In genomic region chr16:2204727-2205103, GRCh38 we compare ENCODE assay signal across 7 cellular contexts. TPM values are rescaled to one million over a fixed set of nuclear protein-coding genes. Genes with fewer than 3 reads are reported as not detected.
A peak's percentile ranks its signal among the peaks of the same experiment; 100 is the strongest.
DNase-seq lines count a peak whose midpoint lies in the region; ATAC-seq, FAIRE-seq and TF ChIP-seq lines count a peak whose summit lies in the region.

No MANE protein-coding gene starts in this region.

- no peak for FAIRE-seq in keratinocyte (lab: Jason Lieb, UNC)

- H3K9ac ChIP-seq in HUES6 (ENCODE audit: low read length) = peak overlapping the region; percentile 97
- peak overlapping the region; percentile 93 for H3K9ac ChIP-seq in keratinocyte (ENCODE audit: control insufficient read depth, extremely low read depth, insufficient read depth, low read length)
- peak overlapping the region in 4 of 5 donors; percentile 59 to 95 (median 94) for H3K9ac ChIP-seq in subcutaneous abdominal adipose tissue (ENCODE audit: low read length in 5 of 5)

- peak overlapping the region; percentile 25 to 79 for H3K27ac Mint-ChIP-seq in activated naive CD4-positive, alpha-beta T cell treated with anti-CD3 and anti-CD28 coated beads, Interleukin-2, amount 50 U/mL, for 72 hours

- H3K36me3 ChIP-seq in HUES6 (ENCODE audit: control insufficient read depth, insufficient read depth, low read length) (peaks cover 31% of the 10 kb centered on the region), keratinocyte (ENCODE audit: control insufficient read depth in 2 of 2, extremely low read depth in 1 of 2, insufficient read depth in 2 of 2, low read length in 2 of 2) (peaks cover 12% of the 10 kb centered on the region in 2 experiments), subcutaneous abdominal adipose tissue (ENCODE audit: control insufficient read depth in 5 of 5, insufficient read depth in 5 of 5, low read length in 5 of 5) (peaks cover 0 to 31% (median 26%) of the 10 kb centered on the region in 5 donors)

- no peak for TF ChIP-seq CTCF in keratinocyte (optimal IDR thresholded peaks at IDR 0.05 in 1 of 3, IDR thresholded peaks at IDR 0.05 in 1 of 3, conservative IDR thresholded peaks at IDR 0.05 in 1 of 3; ENCODE audit: extremely low read depth in 1 of 3, insufficient read depth in 2 of 3, low read length in 3 of 3)

- ATAC-seq in activated naive CD4-positive, alpha-beta T cell treated with anti-CD3 and anti-CD28 coated beads, Interleukin-2, amount 50 U/mL, for 72 hours = peak; percentile 0 to 4
- ATAC-seq in HG02884 (IDR thresholded peaks at IDR 0.05; ENCODE audit: unreplicated experiment) = no peak

- no peak for DNase-seq in activated naive CD4-positive, alpha-beta T cell treated with anti-CD3 and anti-CD28 coated beads, Interleukin-2, amount 50 U/mL, for 72 hours (ENCODE audit: low spot score in 2 of 2)
- DNase-seq in keratinocyte (ENCODE audit: low read depth, low spot score) (no peak), SK-N-DZ (ENCODE audit: low spot score) (no peak), glomerular visceral epithelial cell (ENCODE audit: extremely low spot score) (no peak)

- peaks cover 7% of the 10 kb centered on the region for H3K79me2 ChIP-seq in keratinocyte (ENCODE audit: control insufficient read depth, insufficient read depth, low read length)

- no peaks in the 10 kb centered on the region for H4K20me1 ChIP-seq in keratinocyte (ENCODE audit: control insufficient read depth, extremely low read depth, insufficient read depth, low read length)

- peak overlapping the region; percentile 97 for H3K4me3 ChIP-seq in HUES6 (ENCODE audit: low read depth, low read length)
- peak overlapping the region; percentile 73 to 95 (median 77) for H3K4me3 ChIP-seq in keratinocyte (ENCODE audit: control insufficient read depth in 2 of 3, extremely low read depth in 1 of 3, insufficient read depth in 2 of 3, low read depth in 1 of 3, low read length in 3 of 3)
- peak overlapping the region; percentile 48 to 98 (median 91) for H3K4me3 ChIP-seq in subcutaneous abdominal adipose tissue (ENCODE audit: low read depth in 1 of 5, low read length in 5 of 5)

- H2AFZ ChIP-seq in keratinocyte (ENCODE audit: control insufficient read depth, low read length) = peak overlapping the region; percentile 92

- no peaks in the 10 kb centered on the region for H3K9me3 ChIP-seq in HUES6 (ENCODE audit: control insufficient read depth, insufficient read depth, low read depth, low read length)
- no peaks in the 10 kb centered on the region for H3K9me3 ChIP-seq in keratinocyte (ENCODE audit: control insufficient read depth, low read depth, low read length)
- no peaks in the 10 kb centered on the region for H3K9me3 ChIP-seq in subcutaneous abdominal adipose tissue (ENCODE audit: control insufficient read depth in 5 of 5, low read length in 5 of 5)

- dilution Hi-C loops in keratinocyte (cut with MboI; ENCODE audit: extremely low pct_ligation_motif_present, low sequenced_read_pairs) = no loop called here

- no peaks in the 10 kb centered on the region for H3K9me3 Mint-ChIP-seq in activated naive CD4-positive, alpha-beta T cell treated with anti-CD3 and anti-CD28 coated beads, Interleukin-2, amount 50 U/mL, for 72 hours

- H3K4me1 ChIP-seq in HUES6 (ENCODE audit: control insufficient read depth, insufficient read depth, low read length) = peaks cover 4% of the 10 kb centered on the region; the same call in 1 of the 2 replicates
- H3K4me1 ChIP-seq in keratinocyte (ENCODE audit: control insufficient read depth, extremely low read depth, insufficient read depth, low read length) = peaks cover 9% of the 10 kb centered on the region
- peaks cover 6 to 22% (median 21%) of the 10 kb centered on the region in 5 donors for H3K4me1 ChIP-seq in subcutaneous abdominal adipose tissue (ENCODE audit: control insufficient read depth in 5 of 5, insufficient read depth in 5 of 5, low read length in 5 of 5)

- no peaks in the 10 kb centered on the region for H3K9me1 ChIP-seq in keratinocyte (ENCODE audit: control insufficient read depth, extremely low read depth, insufficient read depth, low read length)

- peaks cover 11% of the 10 kb centered on the region for H3K27me3 ChIP-seq in HUES6 (ENCODE audit: control insufficient read depth, insufficient read depth, low read length)
- H3K27me3 ChIP-seq in keratinocyte (ENCODE audit: control insufficient read depth, extremely low read depth, insufficient read depth, low read length) = no peaks in the 10 kb centered on the region
- H3K27me3 ChIP-seq in subcutaneous abdominal adipose tissue (ENCODE audit: control insufficient read depth in 5 of 5, insufficient read depth in 4 of 5, low read length in 5 of 5) = no peaks in the 10 kb centered on the region

- peaks cover 10 to 15% of the 10 kb centered on the region in 2 donors for H3K36me3 Mint-ChIP-seq in activated naive CD4-positive, alpha-beta T cell treated with anti-CD3 and anti-CD28 coated beads, Interleukin-2, amount 50 U/mL, for 72 hours

- peak overlapping the region; percentile 95; the same call in 1 of the 2 replicates for H3K27ac ChIP-seq in HUES6 (ENCODE audit: low read depth, low read length)
- peak overlapping the region; percentile 84 for H3K27ac ChIP-seq in keratinocyte (ENCODE audit: control insufficient read depth, insufficient read depth, low read length)
- H3K27ac ChIP-seq in subcutaneous abdominal adipose tissue (ENCODE audit: low read depth, low read length) = peak overlapping the region; percentile 84

- peak overlapping the region; percentile 89 for H3K4me2 ChIP-seq in keratinocyte (ENCODE audit: control insufficient read depth, extremely low read depth, insufficient read depth, low read depth, low read length)

RNA-seq across cellular contexts. Expression of gene MLST8, which starts 0.5 kb away (rescaled TPM):
- total RNA-seq in activated naive CD4-positive, alpha-beta T cell treated with anti-CD3 and anti-CD28 coated beads, Interleukin-2, amount 50 U/mL, for 72 hours = 10 to 100 TPM; 49.5 to 52.2 TPM
- 35.7 to 68.9 TPM (median 54.7 TPM) in 3 replicates for polyA plus RNA-seq in keratinocyte
- polyA plus RNA-seq in keratinocyte (2011; ENCODE audit: low read depth) = 66.9 TPM
- 43.6 and 90.2 TPM in 2 replicates for polyA plus RNA-seq in keratinocyte (2011; cell fraction: cytosol; rRNA removed)
- polyA plus RNA-seq in keratinocyte (2011; cell fraction: nucleus; rRNA removed) = 36.0 and 46.8 TPM in 2 replicates
- polyA plus RNA-seq in keratinocyte (2012; ENCODE audit: low replicate concordance) = 29.2 and 45.0 TPM in 2 replicates
- 36.3 to 85.2 TPM (median 44.4 TPM) in 3 replicates for polyA minus RNA-seq in keratinocyte
- 59.9 TPM for polyA minus RNA-seq in keratinocyte (2011; cell fraction: cytosol; rRNA and poly(A)+ RNA removed)
- polyA minus RNA-seq in keratinocyte (2011; cell fraction: nucleus; rRNA and poly(A)+ RNA removed) = 15.7 and 17.8 TPM in 2 replicates
- polyA plus RNA-seq in SK-N-DZ (2014; cell fraction: cytosol; rRNA removed) = 37.3 and 53.0 TPM in 2 replicates
- 103 and 131 TPM in 2 replicates for polyA plus RNA-seq in SK-N-DZ (2014; cell fraction: nucleus; rRNA removed)

RNA-seq across cellular contexts. Expression of gene BRICD5, which starts 5.9 kb away (rescaled TPM):
- total RNA-seq in activated naive CD4-positive, alpha-beta T cell treated with anti-CD3 and anti-CD28 coated beads, Interleukin-2, amount 50 U/mL, for 72 hours = 10 to 100 TPM in 1 of 2 donors, 1 to 10 TPM in 1; 6.3 to 10.3 TPM
- polyA plus RNA-seq in keratinocyte = 1.8 to 5.9 TPM (median 3.5 TPM) in 3 replicates
- 0.36 TPM for polyA plus RNA-seq in keratinocyte (2011; ENCODE audit: low read depth)
- polyA plus RNA-seq in keratinocyte (2011; cell fraction: cytosol; rRNA removed) = 0.31 and 0.36 TPM in 2 replicates
- 8.1 and 9.1 TPM in 2 replicates for polyA plus RNA-seq in keratinocyte (2011; cell fraction: nucleus; rRNA removed)
- 1.4 and 4.4 TPM in 2 replicates for polyA plus RNA-seq in keratinocyte (2012; ENCODE audit: low replicate concordance)
- polyA minus RNA-seq in keratinocyte = 0.51 to 2.8 TPM (median 1.1 TPM) in 3 replicates
- not detected for polyA minus RNA-seq in keratinocyte (2011; cell fraction: cytosol; rRNA and poly(A)+ RNA removed)
- polyA minus RNA-seq in keratinocyte (2011; cell fraction: nucleus; rRNA and poly(A)+ RNA removed) = 1.4 and 2.3 TPM in 2 replicates
- polyA plus RNA-seq in SK-N-DZ (2014; cell fraction: cytosol; rRNA removed) = 9.1 and 16.3 TPM in 2 replicates
- polyA plus RNA-seq in SK-N-DZ (2014; cell fraction: nucleus; rRNA removed) = 103 and 141 TPM in 2 replicates

RNA-seq across cellular contexts. Expression of gene CASKIN1, which starts 8.3 kb away (rescaled TPM):
- 10 to 100 TPM in 1 of 2 donors, under 1 TPM in 1; 0.77 to 11.3 TPM for total RNA-seq in activated naive CD4-positive, alpha-beta T cell treated with anti-CD3 and anti-CD28 coated beads, Interleukin-2, amount 50 U/mL, for 72 hours
- polyA plus RNA-seq in keratinocyte = 0.01 to 0.45 TPM (median 0.04 TPM) in 3 replicates
- 0.07 TPM for polyA plus RNA-seq in keratinocyte (2011; ENCODE audit: low read depth)
- polyA plus RNA-seq in keratinocyte (2011; cell fraction: cytosol; rRNA removed) = 0.01 and 0.12 TPM in 2 replicates
- polyA plus RNA-seq in keratinocyte (2011; cell fraction: nucleus; rRNA removed) = 0.08 and 0.27 TPM in 2 replicates
- 0.02 and 0.78 TPM in 2 replicates for polyA plus RNA-seq in keratinocyte (2012; ENCODE audit: low replicate concordance)
- 0.03 to 0.07 TPM in 2 of 3 replicates, not detected in the other for polyA minus RNA-seq in keratinocyte
- polyA minus RNA-seq in keratinocyte (2011; cell fraction: cytosol; rRNA and poly(A)+ RNA removed) = not detected
- polyA minus RNA-seq in keratinocyte (2011; cell fraction: nucleus; rRNA and poly(A)+ RNA removed) = 0.11 TPM in 1 of 2 replicates, not detected in the other
- polyA plus RNA-seq in SK-N-DZ (2014; cell fraction: cytosol; rRNA removed) = 4.7 and 4.8 TPM in 2 replicates
- 28.7 and 32.8 TPM in 2 replicates for polyA plus RNA-seq in SK-N-DZ (2014; cell fraction: nucleus; rRNA removed)

RNA-seq across cellular contexts. Expression of gene PGP, which starts 9.9 kb away (rescaled TPM):
- total RNA-seq in activated naive CD4-positive, alpha-beta T cell treated with anti-CD3 and anti-CD28 coated beads, Interleukin-2, amount 50 U/mL, for 72 hours = 10 to 100 TPM; 15.1 to 20.9 TPM
- 10.3 to 18.0 TPM (median 10.4 TPM) in 3 replicates for polyA plus RNA-seq in keratinocyte
- polyA plus RNA-seq in keratinocyte (2011; ENCODE audit: low read depth) = 1.6 TPM
- polyA plus RNA-seq in keratinocyte (2011; cell fraction: cytosol; rRNA removed) = 6.1 and 12.6 TPM in 2 replicates
- polyA plus RNA-seq in keratinocyte (2011; cell fraction: nucleus; rRNA removed) = 20.4 and 24.2 TPM in 2 replicates
- polyA plus RNA-seq in keratinocyte (2012; ENCODE audit: low replicate concordance) = 6.5 and 17.3 TPM in 2 replicates
- polyA minus RNA-seq in keratinocyte = 6.3 to 10.6 TPM (median 9.1 TPM) in 3 replicates
- 21.7 TPM for polyA minus RNA-seq in keratinocyte (2011; cell fraction: cytosol; rRNA and poly(A)+ RNA removed)
- polyA minus RNA-seq in keratinocyte (2011; cell fraction: nucleus; rRNA and poly(A)+ RNA removed) = 9.2 and 10.9 TPM in 2 replicates
- 40.6 and 53.1 TPM in 2 replicates for polyA plus RNA-seq in SK-N-DZ (2014; cell fraction: cytosol; rRNA removed)
- polyA plus RNA-seq in SK-N-DZ (2014; cell fraction: nucleus; rRNA removed) = 122 and 125 TPM in 2 replicates

RNA-seq across cellular contexts. Expression of gene E4F1, which starts 18.7 kb away (rescaled TPM):
- total RNA-seq in activated naive CD4-positive, alpha-beta T cell treated with anti-CD3 and anti-CD28 coated beads, Interleukin-2, amount 50 U/mL, for 72 hours = 10 to 100 TPM; 19.0 to 22.5 TPM
- 10.5 to 24.7 TPM (median 11.1 TPM) in 3 replicates for polyA plus RNA-seq in keratinocyte
- polyA plus RNA-seq in keratinocyte (2011; ENCODE audit: low read depth) = 16.2 TPM
- 4.1 and 10.4 TPM in 2 replicates for polyA plus RNA-seq in keratinocyte (2011; cell fraction: cytosol; rRNA removed)
- polyA plus RNA-seq in keratinocyte (2011; cell fraction: nucleus; rRNA removed) = 36.5 and 49.1 TPM in 2 replicates
- polyA plus RNA-seq in keratinocyte (2012; ENCODE audit: low replicate concordance) = 12.1 and 15.4 TPM in 2 replicates
- 9.2 to 18.5 TPM (median 12.6 TPM) in 3 replicates for polyA minus RNA-seq in keratinocyte
- polyA minus RNA-seq in keratinocyte (2011; cell fraction: cytosol; rRNA and poly(A)+ RNA removed) = 29.2 TPM
- polyA minus RNA-seq in keratinocyte (2011; cell fraction: nucleus; rRNA and poly(A)+ RNA removed) = 23.0 and 30.4 TPM in 2 replicates
- 33.7 and 43.6 TPM in 2 replicates for polyA plus RNA-seq in SK-N-DZ (2014; cell fraction: cytosol; rRNA removed)
- 308 and 320 TPM in 2 replicates for polyA plus RNA-seq in SK-N-DZ (2014; cell fraction: nucleus; rRNA removed)
